Comparison of ENCODE assay signal across 30 cellular contexts in genomic region chr1:45200435-45200834, GRCh38.
"Had no signal": no experiment of that assay in that cellular context is flagged by ENCODE, and none has a peak within 500 bp of the region (broad histone marks: within the 10 kb centered on the region; RNA-seq: fewer than 3 reads in every experiment).

No MANE protein-coding gene starts in this region.

- ATAC-seq: activated CD4-positive, alpha-beta T cell treated with anti-CD3 and anti-CD28 coated beads for 36 hours; activated CD4-positive, CD25-positive, alpha-beta regulatory T cell treated with anti-CD3 and anti-CD28 coated beads, Interleukin-2, amount 50 U/mL, for 24 hours; activated CD8-positive, alpha-beta T cell treated with anti-CD3 and anti-CD28 coated beads for 36 hours; activated naive CD8-positive, alpha-beta T cell treated with anti-CD3 and anti-CD28 coated beads, Interleukin-2, amount 50 U/mL, for 24 hours; WTC11 had no signal

- H3K4me1 ChIP-seq: ascending aorta had no signal

- H3K27ac ChIP-seq: ascending aorta, cardiac muscle cell, WERI-Rb-1 had no signal

- H3K27me3 ChIP-seq: ascending aorta, cardiac muscle cell had no signal

- H3K36me3 ChIP-seq: ascending aorta, cardiac muscle cell, WERI-Rb-1 had no signal

- H3K4me3 ChIP-seq: ascending aorta, cardiac muscle cell had no signal

- DNase-seq: activated CD4-positive, alpha-beta memory T cell treated with anti-CD3 and anti-CD28 coated beads for 36 hours; activated CD4-positive, alpha-beta T cell treated with anti-CD3 and anti-CD28 coated beads for 1 hour; activated CD4-positive, alpha-beta T cell treated with anti-CD3 and anti-CD28 coated beads for 36 hours; activated CD4-positive, alpha-beta T cell treated with anti-CD3 and anti-CD28 coated beads, Interleukin-2, amount 10 ng/mL, durations not matched to agents 24 days and 14 days; activated CD4-positive, alpha-beta T cell treated with anti-CD3 and anti-CD28 coated beads, Interleukin-2, amount 50 U/mL, for 1 hour; activated CD4-positive, alpha-beta T cell treated with anti-CD3 and anti-CD28 coated beads, Interleukin-2, amount 50 U/mL, for 4 hours; activated CD4-positive, CD25-positive, alpha-beta regulatory T cell; activated CD8-positive, alpha-beta memory T cell treated with anti-CD3 and anti-CD28 coated beads, Interleukin-2, amount 50 U/mL, for 48 hours; activated CD8-positive, alpha-beta T cell treated with anti-CD3 and anti-CD28 coated beads for 36 hours; activated effector memory CD4-positive, alpha-beta T cell treated with Interleukin-2 at 50 U/mL for 16 hours; activated gamma-delta T cell; activated naive CD4-positive, alpha-beta T cell treated with anti-CD3 and anti-CD28 coated beads, Interleukin-2, amount 10 ng/mL, durations not matched to agents 7 days and 5 days; activated naive CD4-positive, alpha-beta T cell treated with Interleukin-2 at 50 U/mL for 16 hours; activated naive CD8-positive, alpha-beta T cell treated with anti-CD3 and anti-CD28 coated beads, Interleukin-2, amount 10 ng/mL, durations not matched to agents 7 days and 5 days; activated naive CD8-positive, alpha-beta T cell treated with anti-CD3 and anti-CD28 coated beads, Interleukin-2, amount 50 U/mL, for 24 hours; activated T-cell treated with anti-CD3 and anti-CD28 coated beads, Interleukin-2, amount 50 U/mL, for 24 hours; activated T-cell treated with anti-CD3 and anti-CD28 coated beads, Interleukin-2, amount 50 U/mL, for 48 hours; amygdala; anterior cingulate cortex; caudate nucleus; cerebellar nuclear complex; T-helper 1 cell; T-helper 2 cell; T-helper 9 cell; WERI-Rb-1 had no signal

- H3K9me3 ChIP-seq: ascending aorta had no signal

- FAIRE-seq: bronchial epithelial cell had no signal
